In genomic region chr6:156268849-156269248, GRCh38 we compare ENCODE assay signal across 19 cellular contexts.
DNase-seq lines count a peak whose midpoint lies in the region; ATAC-seq, FAIRE-seq and TF ChIP-seq lines count a peak whose summit lies in the region.
"Had no signal": no experiment of that assay in that cellular context is flagged by ENCODE, and none has a peak within 500 bp of the region (broad histone marks: within the 10 kb centered on the region; RNA-seq: fewer than 3 reads in every experiment).

No MANE protein-coding gene starts in this region.

- peak overlapping the region; percentile 15 for H3K4me3 Mint-ChIP-seq in activated CD8-positive, alpha-beta T cell treated with anti-CD3 and anti-CD28 coated beads for 36 hours
- H3K4me3 Mint-ChIP-seq in activated CD8-positive, alpha-beta T cell treated with anti-CD3 and anti-CD28 coated beads, Interleukin-2, amount 10 ng/mL, durations not matched to agents 7 days and 5 days = no peak overlapping the region
- H3K4me3 Mint-ChIP-seq in stimulated activated naive CD8-positive, alpha-beta T cell treated with anti-CD3 and anti-CD28 coated beads, Interleukin-15, Interleukin-2, amounts not matched to agents 100 ng/mL and 50 ng/mL, for 24 hours = peak overlapping the region; percentile 0
- peak overlapping the region in 1 of 2 donors; percentile 66 for H3K4me3 Mint-ChIP-seq in stimulated activated naive CD8-positive, alpha-beta T cell treated with anti-CD3 and anti-CD28 coated beads, Interleukin-15, amount 100 ng/mL, for 72 hours
- H3K4me3 Mint-ChIP-seq in astrocyte (ENCODE audit: unreplicated experiment) = no peak overlapping the region

- peaks cover 16% of the 10 kb centered on the region for H3K4me1 Mint-ChIP-seq in activated CD8-positive, alpha-beta T cell treated with anti-CD3 and anti-CD28 coated beads for 36 hours (ENCODE audit: low read depth)
- peaks cover 17% of the 10 kb centered on the region for H3K4me1 Mint-ChIP-seq in activated CD8-positive, alpha-beta T cell treated with anti-CD3 and anti-CD28 coated beads, Interleukin-2, amount 10 ng/mL, durations not matched to agents 7 days and 5 days (ENCODE audit: low read depth)
- H3K4me1 Mint-ChIP-seq in stimulated activated naive CD8-positive, alpha-beta T cell treated with anti-CD3 and anti-CD28 coated beads, Interleukin-15, Interleukin-2, amounts not matched to agents 100 ng/mL and 50 ng/mL, for 24 hours (ENCODE audit: low read depth) = peaks cover 22% of the 10 kb centered on the region
- H3K4me1 Mint-ChIP-seq in stimulated activated naive CD8-positive, alpha-beta T cell treated with anti-CD3 and anti-CD28 coated beads, Interleukin-15, amount 100 ng/mL, for 72 hours = peaks cover 23% of the 10 kb centered on the region
- H3K4me1 Mint-ChIP-seq in astrocyte (ENCODE audit: low read depth, unreplicated experiment) = peaks cover 11% of the 10 kb centered on the region

- no peak for ATAC-seq in activated CD8-positive, alpha-beta T cell treated with anti-CD3 and anti-CD28 coated beads for 36 hours
- no peak for ATAC-seq in activated CD8-positive, alpha-beta T cell treated with anti-CD3 and anti-CD28 coated beads, Interleukin-2, amount 10 ng/mL, durations not matched to agents 7 days and 5 days
- ATAC-seq in stimulated activated naive CD8-positive, alpha-beta T cell treated with anti-CD3 and anti-CD28 coated beads, Interleukin-15, amount 100 ng/mL, for 72 hours = no peak
- no peak for ATAC-seq in HG03095 (IDR thresholded peaks at IDR 0.05; ENCODE audit: unreplicated experiment)

- H4K20me1 ChIP-seq in astrocyte (ENCODE audit: insufficient read depth, low read length) = no peaks in the 10 kb centered on the region

- H3K36me3 Mint-ChIP-seq in activated CD8-positive, alpha-beta T cell treated with anti-CD3 and anti-CD28 coated beads for 36 hours (ENCODE audit: low read depth) = no peaks in the 10 kb centered on the region
- no peaks in the 10 kb centered on the region for H3K36me3 Mint-ChIP-seq in activated CD8-positive, alpha-beta T cell treated with anti-CD3 and anti-CD28 coated beads, Interleukin-2, amount 10 ng/mL, durations not matched to agents 7 days and 5 days (ENCODE audit: low read depth)
- H3K36me3 Mint-ChIP-seq in stimulated activated naive CD8-positive, alpha-beta T cell treated with anti-CD3 and anti-CD28 coated beads, Interleukin-15, Interleukin-2, amounts not matched to agents 100 ng/mL and 50 ng/mL, for 24 hours (ENCODE audit: low read depth) = peaks cover 4% of the 10 kb centered on the region
- H3K36me3 Mint-ChIP-seq in astrocyte (ENCODE audit: low read depth, unreplicated experiment) = no peaks in the 10 kb centered on the region

- no peaks in the 10 kb centered on the region for H3K9me3 ChIP-seq in astrocyte (ENCODE audit: insufficient read depth, low read depth, low read length)
- H3K9me3 ChIP-seq: BE2C had no signal

- CTCF ChIA-PET in activated CD8-positive, alpha-beta T cell treated with anti-CD3 and anti-CD28 coated beads for 36 hours (lab: Charles Lee) = interaction anchor here (1.1 kb wide), 1 partner anchor 159 kb away, joined by 3 read pairs; no protein-coding TSS in a partner anchor
- CTCF ChIA-PET in activated CD8-positive, alpha-beta T cell treated with anti-CD3 and anti-CD28 coated beads, Interleukin-2, amount 10 ng/mL, durations not matched to agents 7 days and 5 days (lab: Charles Lee) = no interaction called here

- H3K27ac ChIP-seq in astrocyte (ENCODE audit: low read depth, low read length) = no peak overlapping the region

- H3K9me3 Mint-ChIP-seq in activated CD8-positive, alpha-beta T cell treated with anti-CD3 and anti-CD28 coated beads for 36 hours = no peaks in the 10 kb centered on the region
- no peaks in the 10 kb centered on the region for H3K9me3 Mint-ChIP-seq in activated CD8-positive, alpha-beta T cell treated with anti-CD3 and anti-CD28 coated beads, Interleukin-2, amount 10 ng/mL, durations not matched to agents 7 days and 5 days (ENCODE audit: insufficient read depth)
- H3K9me3 Mint-ChIP-seq in stimulated activated naive CD8-positive, alpha-beta T cell treated with anti-CD3 and anti-CD28 coated beads, Interleukin-15, Interleukin-2, amounts not matched to agents 100 ng/mL and 50 ng/mL, for 24 hours = no peaks in the 10 kb centered on the region
- H3K9me3 Mint-ChIP-seq in stimulated activated naive CD8-positive, alpha-beta T cell treated with anti-CD3 and anti-CD28 coated beads, Interleukin-15, amount 100 ng/mL, for 72 hours = peaks cover 0 to 5% of the 10 kb centered on the region in 2 donors
- H3K9me3 Mint-ChIP-seq in astrocyte (ENCODE audit: unreplicated experiment) = peaks cover 8% of the 10 kb centered on the region

- H2AFZ ChIP-seq in astrocyte (ENCODE audit: low read depth, low read length) = no peak overlapping the region

- no peak overlapping the region for H3K4me2 ChIP-seq in astrocyte (ENCODE audit: low read length)

- TF ChIP-seq CTCF in activated CD8-positive, alpha-beta T cell treated with anti-CD3 and anti-CD28 coated beads for 36 hours (IDR thresholded peaks at IDR 0.05) = no peak
- TF ChIP-seq CTCF in astrocyte (IDR thresholded peaks at IDR 0.05; ENCODE audit: insufficient read depth, low read depth, low read length) = no peak

- H3K79me2 ChIP-seq in astrocyte (ENCODE audit: insufficient read depth, low read length) = no peaks in the 10 kb centered on the region

- H3K4me1 ChIP-seq in astrocyte (ENCODE audit: insufficient read depth, low read length) = no peaks in the 10 kb centered on the region

- POLR2A ChIA-PET in activated CD8-positive, alpha-beta T cell treated with anti-CD3 and anti-CD28 coated beads for 36 hours (lab: Charles Lee) = no interaction called here
- POLR2A ChIA-PET in activated CD8-positive, alpha-beta T cell treated with anti-CD3 and anti-CD28 coated beads, Interleukin-2, amount 10 ng/mL, durations not matched to agents 7 days and 5 days (lab: Charles Lee) = no interaction called here

- no peak for DNase-seq in activated CD8-positive, alpha-beta T cell treated with anti-CD3 and anti-CD28 coated beads for 36 hours
- DNase-seq in activated CD8-positive, alpha-beta T cell treated with anti-CD3 and anti-CD28 coated beads, Interleukin-2, amount 10 ng/mL, durations not matched to agents 7 days and 5 days = no peak
- no peak for DNase-seq in stimulated activated naive CD8-positive, alpha-beta T cell treated with anti-CD3 and anti-CD28 coated beads, Interleukin-15, amount 100 ng/mL, for 72 hours
- DNase-seq in astrocyte (ENCODE audit: low read depth) (no peak), foreskin melanocyte (no peak), NCI-H146 treated with DMSO at 0.1 percent for 48 hours (lab: John Stamatoyannopoulos, UW; ENCODE audit: unreplicated experiment) (no peak)
- DNase-seq: BE2C, Kasumi-1, NCI-H1105, NCI-H1694, NCI-H2107, NCI-H510A treated with DMSO at 0.1 percent for 48 hours, NCI-H774, OCI-M1, Right ventricle myocardium superior had no signal

- no peak overlapping the region for H3K4me3 ChIP-seq in astrocyte (ENCODE audit: insufficient read depth, low read depth, low read length)

- intact Hi-C loops in activated CD8-positive, alpha-beta T cell treated with anti-CD3 and anti-CD28 coated beads for 36 hours (cut with micrococcal nuclease) = no loop called here

- H3K27me3 ChIP-seq in astrocyte (ENCODE audit: insufficient read depth, low read length) = no peaks in the 10 kb centered on the region
- H3K27me3 ChIP-seq: BE2C had no signal

- H3K9ac ChIP-seq in astrocyte (ENCODE audit: low read length) = no peak overlapping the region

- no peaks in the 10 kb centered on the region for H3K36me3 ChIP-seq in astrocyte (ENCODE audit: insufficient read depth, low read length)
- H3K36me3 ChIP-seq: BE2C had no signal

- H3K27ac Mint-ChIP-seq in activated CD8-positive, alpha-beta T cell treated with anti-CD3 and anti-CD28 coated beads for 36 hours = no peak overlapping the region
- no peak overlapping the region for H3K27ac Mint-ChIP-seq in activated CD8-positive, alpha-beta T cell treated with anti-CD3 and anti-CD28 coated beads, Interleukin-2, amount 10 ng/mL, durations not matched to agents 7 days and 5 days
- no peak overlapping the region for H3K27ac Mint-ChIP-seq in stimulated activated naive CD8-positive, alpha-beta T cell treated with anti-CD3 and anti-CD28 coated beads, Interleukin-15, Interleukin-2, amounts not matched to agents 100 ng/mL and 50 ng/mL, for 24 hours
- H3K27ac Mint-ChIP-seq in stimulated activated naive CD8-positive, alpha-beta T cell treated with anti-CD3 and anti-CD28 coated beads, Interleukin-15, amount 100 ng/mL, for 72 hours = no peak overlapping the region
- H3K27ac Mint-ChIP-seq in astrocyte (ENCODE audit: unreplicated experiment) = peak overlapping the region; percentile 10

- no peaks in the 10 kb centered on the region for H3K27me3 Mint-ChIP-seq in activated CD8-positive, alpha-beta T cell treated with anti-CD3 and anti-CD28 coated beads for 36 hours
- H3K27me3 Mint-ChIP-seq in activated CD8-positive, alpha-beta T cell treated with anti-CD3 and anti-CD28 coated beads, Interleukin-2, amount 10 ng/mL, durations not matched to agents 7 days and 5 days (ENCODE audit: low read depth) = no peaks in the 10 kb centered on the region
- H3K27me3 Mint-ChIP-seq in stimulated activated naive CD8-positive, alpha-beta T cell treated with anti-CD3 and anti-CD28 coated beads, Interleukin-15, Interleukin-2, amounts not matched to agents 100 ng/mL and 50 ng/mL, for 24 hours = no peaks in the 10 kb centered on the region
- no peaks in the 10 kb centered on the region for H3K27me3 Mint-ChIP-seq in stimulated activated naive CD8-positive, alpha-beta T cell treated with anti-CD3 and anti-CD28 coated beads, Interleukin-15, amount 100 ng/mL, for 72 hours
- H3K27me3 Mint-ChIP-seq in astrocyte (ENCODE audit: low read depth, unreplicated experiment) = no peaks in the 10 kb centered on the region

- FAIRE-seq in astrocyte (lab: Jason Lieb, UNC) = no peak
- FAIRE-seq: D721Med, H1 had no signal

Comparison
In these comparisons a context has a peak if more than half of its experiments do, and no peak if none do; other contexts are left out.
1. H3K4me3 Mint-ChIP-seq: peak in activated CD8-positive, alpha-beta T cell treated with anti-CD3 and anti-CD28 coated beads for 36 hours (single experiment) and stimulated activated naive CD8-positive, alpha-beta T cell treated with anti-CD3 and anti-CD28 coated beads, Interleukin-15, Interleukin-2, amounts not matched to agents 100 ng/mL and 50 ng/mL, for 24 hours (single experiment); none in activated CD8-positive, alpha-beta T cell treated with anti-CD3 and anti-CD28 coated beads, Interleukin-2, amount 10 ng/mL, durations not matched to agents 7 days and 5 days (single experiment) and astrocyte (single experiment).